ENCODE assay signal across 27 cellular contexts in genomic region chr7:129771928-129772479, GRCh38.
DNase-seq lines count a peak whose midpoint lies in the region; ATAC-seq, FAIRE-seq and TF ChIP-seq lines count a peak whose summit lies in the region.
"Had no signal": no experiment of that assay in that cellular context is flagged by ENCODE, and none has a peak within 500 bp of the region (broad histone marks: within the 10 kb centered on the region; RNA-seq: fewer than 3 reads in every experiment).

No MANE protein-coding gene starts in this region.

- H3K4me3 ChIP-seq in K562, result no peak overlapping the region
- H3K4me3 ChIP-seq in mesendoderm (ENCODE audit: low read length), result no peak overlapping the region
- H3K4me3 ChIP-seq: A549, thoracic aorta, uterus had no signal

- no peak overlapping the region for H2AFZ ChIP-seq in K562 (ENCODE audit: low read depth, low read length)

- no peak for ATAC-seq in K562
- no peak for ATAC-seq in GM19035 (IDR thresholded peaks at IDR 0.05; ENCODE audit: unreplicated experiment)
- ATAC-seq: A549; activated naive CD4-positive, alpha-beta T cell treated with anti-CD3 and anti-CD28 coated beads, Interleukin-2, amount 50 U/mL, for 72 hours; activated T-helper 17 cell treated with anti-CD3 and anti-CD28 coated beads, Interleukin-2, amount 50 U/mL, for 72 hours; left colon had no signal

- CTCF ChIA-PET in K562 (lab: Yijun Ruan, JAX; ENCODE audit: low intra/inter-chr PET ratio), result no interaction called here

- TF ChIP-seq POLR2A in K562 (conservative IDR thresholded peaks at IDR 0.05), result no peak

- BruUV-seq in K562 (replicated peaks; lab: Mats Ljungman, UMichigan), result no TSS peak

- WGBS in K562 (ENCODE audit: insufficient coverage, low coverage, missing lambda C conversion rate), result 89% methylated on average over 18 of the region's 18 CpGs
- WGBS in mesendoderm (ENCODE audit: extremely low coverage, insufficient coverage, low lambda C conversion rate), result no CpG with 5 or more reads among the region's 18 CpGs

- TF ChIP-seq EP300 in K562 (IDR thresholded peaks at IDR 0.05; ENCODE audit: low read length), result no peak

- H2BK5ac ChIP-seq in mesendoderm (ENCODE audit: low read length), result no peak overlapping the region

- no peak overlapping the region for H3K27ac ChIP-seq in K562 (ENCODE audit: extremely low read depth, low read depth, low read length)
- H3K27ac ChIP-seq in mesendoderm (ENCODE audit: low read depth, low read length), result no peak overlapping the region
- H3K27ac ChIP-seq: A549, HL-60, thoracic aorta, uterus had no signal

- H3K9ac ChIP-seq in K562 (ENCODE audit: insufficient read depth in 1 of 2, low read depth in 2 of 2, low read length in 2 of 2) (peak overlapping the region in 1 of 2 experiments; percentile 50; a peak in 2 of 4 replicates), mesendoderm (ENCODE audit: low read length) (no peak overlapping the region)

- peaks cover 13% of the 10 kb centered on the region for H3K79me2 ChIP-seq in K562 (ENCODE audit: control insufficient read depth, insufficient read depth, low read length)
- H3K79me2 ChIP-seq in mesendoderm (ENCODE audit: control insufficient read depth, insufficient read depth, low read length), result no peaks in the 10 kb centered on the region

- no peak overlapping the region for H3K23ac ChIP-seq in mesendoderm (ENCODE audit: low read length)

- no peak overlapping the region for H2AK5ac ChIP-seq in mesendoderm (ENCODE audit: low read length)

- peak overlapping the region; percentile 43 for H3K56ac ChIP-seq in mesendoderm (ENCODE audit: low read length)

- no peak overlapping the region for H3K18ac ChIP-seq in mesendoderm (ENCODE audit: low read length)

- no peak overlapping the region for H2BK15ac ChIP-seq in mesendoderm (replicated peaks; ENCODE audit: low read depth)

- POLR2A ChIA-PET in K562 (lab: Yijun Ruan, JAX), result no interaction called here

- H3K9me3 ChIP-seq in K562 (replicated peaks; ENCODE audit: control insufficient read depth, insufficient read depth, low read depth, low read length), result no peaks in the 10 kb centered on the region
- H3K9me3 ChIP-seq: A549, thoracic aorta, uterus had no signal

- peaks cover 9% of the 10 kb centered on the region; the same call in 2 of the 3 replicates for H3K36me3 ChIP-seq in K562 (ENCODE audit: control insufficient read depth, insufficient read depth, low read length)
- H3K36me3 ChIP-seq in mesendoderm (ENCODE audit: control insufficient read depth, insufficient read depth, low read length), result no peaks in the 10 kb centered on the region
- H3K36me3 ChIP-seq: thoracic aorta, uterus had no signal

- H4K5ac ChIP-seq in mesendoderm (ENCODE audit: low read length), result no peak overlapping the region

- no peak for FAIRE-seq in K562 (lab: Jason Lieb, UNC)
- FAIRE-seq: A549, bronchial epithelial cell, colon had no signal

- intact Hi-C loops in K562 (cut with micrococcal nuclease), result no loop called here

- H3K27me3 ChIP-seq in K562 (ENCODE audit: control insufficient read depth in 2 of 2, insufficient read depth in 2 of 2, low read length in 2 of 2) (no peaks in the 10 kb centered on the region), mesendoderm (ENCODE audit: insufficient read depth, low read length, poor library complexity) (peaks cover 2% of the 10 kb centered on the region)

- H3K79me1 ChIP-seq in mesendoderm (ENCODE audit: low read length), result no peaks in the 10 kb centered on the region

- in situ Hi-C loops in K562 (cut with MboI), result no loop called here

- peak; percentile 7 for DNase-seq in AG08396 (ENCODE audit: low spot score)
- peak; percentile 22 for DNase-seq in NCI-H1092 (lab: John Stamatoyannopoulos, UW)
- DNase-seq in K562 (ENCODE audit: extremely low read depth in 1 of 4, low spot score in 3 of 4), result no peak
- DNase-seq in mesendoderm, result peak; percentile 41
- no peak for DNase-seq in activated T-cell treated with anti-CD3 and anti-CD28 coated beads, Interleukin-2, amount 50 U/mL, for 48 hours
- no peak for DNase-seq in A172 (ENCODE audit: low spot score)
- DNase-seq in ureter (ENCODE audit: low spot score), result no peak
- DNase-seq: activated CD4-positive, alpha-beta memory T cell treated with anti-CD3 and anti-CD28 coated beads, Interleukin-2, amount 10 ng/mL, durations not matched to agents 7 days and 5 days; activated CD4-positive, CD25-positive, alpha-beta regulatory T cell treated with anti-CD3 and anti-CD28 coated beads, Interleukin-2, amount 50 U/mL, for 72 hours; activated CD8-positive, alpha-beta memory T cell treated with anti-CD3 and anti-CD28 coated beads, Interleukin-2, amount 50 U/mL, for 48 hours; DMS153; effector CD8-positive, alpha-beta T cell; HCEC 1CT; head of caudate nucleus; left colon; NCI-H1694 treated with DMSO at 0.1 percent for 48 hours; NCI-H748 treated with DMSO at 0.1 percent for 48 hours; RPMI8226; uterus had no signal

- no peak for TF ChIP-seq RAD21 in K562 (CRISPR knock-in tag; conservative IDR thresholded peaks at IDR 0.05 in 1 of 2, IDR thresholded peaks at IDR 0.05 in 1 of 2)

- no peaks in the 10 kb centered on the region for H3K9me1 ChIP-seq in K562 (ENCODE audit: control insufficient read depth, insufficient read depth, low read length)

- H3K4ac ChIP-seq in mesendoderm (ENCODE audit: low read depth, low read length), result no peak overlapping the region

- TF ChIP-seq CTCF in K562 (IDR thresholded peaks at IDR 0.05 in 2 of 3, conservative IDR thresholded peaks at IDR 0.05 in 1 of 3; ENCODE audit: insufficient read depth in 2 of 3, low read depth in 1 of 3, low read length in 3 of 3), result no peak

- H4K8ac ChIP-seq in mesendoderm (ENCODE audit: low read depth, low read length), result no peak overlapping the region

- peaks cover 39 to 86% of the 10 kb centered on the region in 2 experiments for H3K4me1 ChIP-seq in K562 (replicated peaks in 1 of 2; ENCODE audit: control insufficient read depth in 2 of 2, insufficient read depth in 2 of 2, low read length in 2 of 2)
- H3K4me1 ChIP-seq in mesendoderm (ENCODE audit: control insufficient read depth, low read depth, low read length), result peaks cover 7% of the 10 kb centered on the region
- H3K4me1 ChIP-seq: uterus had no signal

- H4K20me1 ChIP-seq in K562 (replicated peaks; ENCODE audit: control insufficient read depth, insufficient read depth, low read length), result no peaks in the 10 kb centered on the region; the same call in 1 of the 2 replicates

- H3K4me2 ChIP-seq in K562 (ENCODE audit: insufficient read depth, low read length) (no peak overlapping the region), mesendoderm (ENCODE audit: low read length) (no peak overlapping the region)
- H3K4me2 ChIP-seq: A549 had no signal

- H2BK120ac ChIP-seq in mesendoderm (ENCODE audit: low read depth, low read length), result no peak overlapping the region

TF ChIP-seq in K562, 482 proteins besides CTCF, POLR2A, EP300 and RAD21:
- TF ChIP-seq MECOM (CRISPR knock-in tag; IDR thresholded peaks at IDR 0.05), result no peak
- peak; percentile 18 for TF ChIP-seq HMGN3 (IDR thresholded peaks at IDR 0.05; ENCODE audit: borderline replicate concordance, extremely low read depth, insufficient read length, low read depth, low read length)

Comparison
In these comparisons a context has a peak if more than half of its experiments do, and no peak if none do; other contexts are left out.
1. DNase-seq: peak in AG08396 (single experiment), NCI-H1092 (single experiment) and mesendoderm (single experiment); none in K562 (0 of 4), activated T-cell treated with anti-CD3 and anti-CD28 coated beads, Interleukin-2, amount 50 U/mL, for 48 hours (0 of 2), A172 (single experiment) and ureter (single experiment).